In genomic region chr6:46983007-46983411, GRCh38 we compare ENCODE assay signal across 2 cellular contexts.
TF ChIP-seq lines count a peak whose summit lies in the region.

No MANE protein-coding gene starts in this region.

TF ChIP-seq in Ishikawa, 13 proteins besides CTCF, POLR2A, EP300 and RAD21 (continued from another document):
- no peak for TF ChIP-seq REST (IDR thresholded peaks at IDR 0.05; ENCODE audit: low read depth)

TF ChIP-seq in SK-N-SH treated with all-trans-retinoic acid at 6 μM for 48 hours, 23 proteins besides CTCF, POLR2A, EP300 and RAD21:
- no peak for TF ChIP-seq PATZ1 (CRISPR knock-in tag; IDR thresholded peaks at IDR 0.05; ENCODE audit: borderline replicate concordance)
- TF ChIP-seq BACH2 (CRISPR knock-in tag; IDR thresholded peaks at IDR 0.05; ENCODE audit: borderline replicate concordance), result no peak
- TF ChIP-seq ZNF8 (CRISPR knock-in tag; IDR thresholded peaks at IDR 0.05), result no peak
- no peak for TF ChIP-seq ISL1 (CRISPR knock-in tag; IDR thresholded peaks at IDR 0.05)
- TF ChIP-seq GLIS3 (CRISPR knock-in tag; IDR thresholded peaks at IDR 0.05), result no peak
- no peak for TF ChIP-seq ZFP30 (CRISPR knock-in tag; IDR thresholded peaks at IDR 0.05)
- TF ChIP-seq POU6F1 (CRISPR knock-in tag; IDR thresholded peaks at IDR 0.05; ENCODE audit: borderline replicate concordance, low read depth), result no peak
- no peak for TF ChIP-seq ZNF70 (CRISPR knock-in tag; IDR thresholded peaks at IDR 0.05)
- no peak for TF ChIP-seq ESRRG (CRISPR knock-in tag; IDR thresholded peaks at IDR 0.05)
- no peak for TF ChIP-seq TSHZ2 (CRISPR knock-in tag; IDR thresholded peaks at IDR 0.05)
- TF ChIP-seq ARNTL (CRISPR knock-in tag; IDR thresholded peaks at IDR 0.05; ENCODE audit: borderline replicate concordance, low read depth), result no peak
- TF ChIP-seq PPARA (CRISPR knock-in tag; IDR thresholded peaks at IDR 0.05; ENCODE audit: borderline replicate concordance), result no peak
- TF ChIP-seq CSRNP3 (CRISPR knock-in tag; IDR thresholded peaks at IDR 0.05), result no peak
